Comparison of ENCODE assay signal across 8 cellular contexts in the genomic region with DNA sequence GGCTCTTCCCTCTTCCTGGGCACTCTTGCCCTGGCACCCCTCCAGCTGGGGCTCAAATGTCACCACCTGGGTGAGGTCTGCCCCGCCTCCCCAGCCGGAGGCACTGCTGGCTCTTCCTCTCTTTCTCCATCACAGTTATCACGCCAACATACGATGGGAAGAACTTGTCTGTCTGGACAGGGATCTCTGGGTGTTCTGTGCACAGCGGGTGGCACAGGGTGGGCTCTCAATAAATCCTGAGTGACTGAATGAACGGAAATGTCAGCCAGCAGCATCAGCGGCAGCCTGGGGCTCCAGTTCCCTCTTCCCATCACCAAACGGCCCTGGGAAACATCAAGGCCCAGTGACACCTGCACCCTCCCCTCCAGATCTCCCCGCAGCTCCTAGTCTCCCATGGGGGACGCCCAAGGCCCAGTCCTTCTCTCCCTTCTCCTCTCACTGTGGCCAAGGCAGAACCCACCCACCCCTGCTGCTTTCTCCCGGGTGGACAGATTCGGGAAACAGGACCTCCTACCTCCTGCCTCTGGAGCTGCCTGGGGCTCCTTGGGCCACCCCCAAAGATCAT. TPM values are rescaled to one million over a fixed set of nuclear protein-coding genes. Genes with fewer than 3 reads are reported as not detected.
DNase-seq lines count a peak whose midpoint lies in the region; ATAC-seq and TF ChIP-seq lines count a peak whose summit lies in the region.

No MANE protein-coding gene starts in this region.

- peak overlapping the region; percentile 98 for H3K27ac Mint-ChIP-seq in activated naive CD4-positive, alpha-beta T cell treated with anti-CD3 and anti-CD28 coated beads, Interleukin-2, amount 50 U/mL, for 24 hours
- peak overlapping the region; percentile 98 for H3K27ac Mint-ChIP-seq in activated naive CD8-positive, alpha-beta T cell

- intact Hi-C loops in left lung (cut with DNase I), result no loop called here
- intact Hi-C loops in tibial artery (cut with DNase I; ENCODE audit: low total_unique reads), result loop anchor here (2.0 kb wide), 1 partner anchor 34 kb away; no protein-coding TSS in a partner anchor

- peak overlapping the region; percentile 98 for H3K27ac ChIP-seq in left lung
- peak overlapping the region; percentile 96 to 97 for H3K27ac ChIP-seq in tibial artery

- H3K9me3 ChIP-seq in left lung (no peaks in the 10 kb centered on the region), tibial artery (no peaks in the 10 kb centered on the region)

- H3K27me3 ChIP-seq in left lung (no peaks in the 10 kb centered on the region), tibial artery (no peaks in the 10 kb centered on the region)

- peaks cover 55% of the 10 kb centered on the region for H3K4me1 Mint-ChIP-seq in activated naive CD4-positive, alpha-beta T cell treated with anti-CD3 and anti-CD28 coated beads, Interleukin-2, amount 50 U/mL, for 24 hours
- peaks cover 45% of the 10 kb centered on the region for H3K4me1 Mint-ChIP-seq in activated naive CD8-positive, alpha-beta T cell (ENCODE audit: low read depth)

- H3K4me1 ChIP-seq in left lung (peaks cover 34 to 82% of the 10 kb centered on the region in 2 donors), tibial artery (peaks cover 9 to 56% (median 46%) of the 10 kb centered on the region in 4 donors)

- H3K4me3 ChIP-seq in left lung (peak overlapping the region in 1 of 2 donors; percentile 37), tibial artery (peak overlapping the region; percentile 44 to 51)

- no peak for DNase-seq in activated naive CD4-positive, alpha-beta T cell treated with anti-CD3 and anti-CD28 coated beads, Interleukin-2, amount 50 U/mL, for 16 hours
- DNase-seq in left lung (peak in 1 of 2 donors; percentile 92), tibial artery (no peak), KBM-7 (no peak)

- peak overlapping the region; percentile 94 for H3K4me3 Mint-ChIP-seq in activated naive CD4-positive, alpha-beta T cell treated with anti-CD3 and anti-CD28 coated beads, Interleukin-2, amount 50 U/mL, for 24 hours
- H3K4me3 Mint-ChIP-seq in activated naive CD8-positive, alpha-beta T cell, result peak overlapping the region; percentile 91

- in situ Hi-C loops in KBM-7 (cut with MboI; ENCODE audit: low pct_unique_long_range_greater_than_20kb, low sequenced_read_pairs), result no loop called here

- no peaks in the 10 kb centered on the region for H3K36me3 Mint-ChIP-seq in activated naive CD4-positive, alpha-beta T cell treated with anti-CD3 and anti-CD28 coated beads, Interleukin-2, amount 50 U/mL, for 24 hours
- H3K36me3 Mint-ChIP-seq in activated naive CD8-positive, alpha-beta T cell, result no peaks in the 10 kb centered on the region

- no peak for ATAC-seq in left lung
- ATAC-seq in HG03175 (IDR thresholded peaks at IDR 0.05; ENCODE audit: unreplicated experiment), result no peak
- ATAC-seq in HG02610 (IDR thresholded peaks at IDR 0.05; ENCODE audit: unreplicated experiment), result no peak

- TF ChIP-seq CTCF in left lung (IDR thresholded peaks at IDR 0.05) (no peak), tibial artery (IDR thresholded peaks at IDR 0.05) (no peak)

- H3K9me3 Mint-ChIP-seq in activated naive CD4-positive, alpha-beta T cell treated with anti-CD3 and anti-CD28 coated beads, Interleukin-2, amount 50 U/mL, for 24 hours, result no peaks in the 10 kb centered on the region
- H3K9me3 Mint-ChIP-seq in activated naive CD8-positive, alpha-beta T cell (ENCODE audit: low read depth), result no peaks in the 10 kb centered on the region

- H3K27me3 Mint-ChIP-seq in activated naive CD4-positive, alpha-beta T cell treated with anti-CD3 and anti-CD28 coated beads, Interleukin-2, amount 50 U/mL, for 24 hours, result no peaks in the 10 kb centered on the region
- H3K27me3 Mint-ChIP-seq in activated naive CD8-positive, alpha-beta T cell, result no peaks in the 10 kb centered on the region

- H3K36me3 ChIP-seq in left lung (no peaks in the 10 kb centered on the region), tibial artery (no peaks in the 10 kb centered on the region)

RNA-seq across cellular contexts. Expression of gene SLC25A45, which starts 0.4 kb away (rescaled TPM):
- total RNA-seq in left lung, result 1 to 10 TPM; 8.4 to 9.8 TPM

RNA-seq across cellular contexts. Expression of gene FRMD8, which starts 3.6 kb away (rescaled TPM):
- total RNA-seq in left lung, result 10 to 100 TPM; 31.7 to 31.9 TPM

RNA-seq across cellular contexts. Expression of gene TIGD3, which starts 28.3 kb away (rescaled TPM):
- total RNA-seq in left lung, result under 1 TPM; 0.21 to 0.32 TPM

RNA-seq across cellular contexts. Expression of gene NEAT1, which starts 39.7 kb away (rescaled TPM):
- 1,000 to 10,000 TPM; 1,146 to 1,441 TPM for total RNA-seq in left lung

RNA-seq across cellular contexts. Expression of gene DPF2, which starts 49.2 kb away (rescaled TPM):
- 10 to 100 TPM; 47.4 to 51.4 TPM for total RNA-seq in left lung
